ENCODE assay signal across 1 cellular context in the genomic region with DNA sequence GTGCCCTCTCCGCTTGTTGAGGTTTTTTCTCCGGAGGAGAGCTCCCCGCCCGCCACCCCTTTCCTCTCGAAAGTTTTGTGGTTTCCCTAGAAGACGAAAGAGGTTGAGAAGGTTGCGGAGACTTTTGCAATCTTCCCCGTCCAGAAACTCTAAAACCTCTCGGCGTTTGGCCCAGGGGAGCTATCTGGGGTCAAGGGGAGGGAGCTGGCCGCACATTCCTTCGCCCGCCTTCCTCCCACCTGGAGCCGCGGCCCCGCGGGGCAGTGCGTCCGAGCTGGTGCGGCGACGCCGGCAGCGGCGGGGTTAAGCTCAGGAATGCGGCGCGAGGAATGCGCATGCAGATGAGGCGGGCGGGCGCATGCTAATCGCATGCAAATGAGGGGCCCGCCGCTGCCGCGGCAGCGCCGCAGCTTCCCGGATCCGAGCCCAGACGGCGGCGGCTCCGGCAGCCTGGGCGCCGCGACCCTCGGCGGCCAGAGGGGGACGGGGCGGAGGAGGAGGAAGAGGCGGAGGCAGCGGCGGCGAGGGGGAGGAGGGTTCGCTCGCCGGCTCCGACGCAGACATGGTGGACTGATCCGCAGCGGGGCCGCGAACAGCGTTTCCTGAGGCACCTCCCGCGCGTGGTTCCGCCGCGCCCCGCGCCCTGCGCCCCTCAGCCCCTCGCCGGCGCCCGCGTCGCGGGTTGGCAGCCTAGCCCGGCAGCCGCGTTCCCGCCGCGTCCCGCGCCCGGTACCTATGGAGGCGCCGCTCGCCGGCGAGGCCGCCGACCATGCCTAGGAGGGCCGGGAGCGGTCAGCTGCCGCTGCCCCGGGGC.
TF ChIP-seq lines count a peak whose summit lies in the region.

Gene WWC2, plus strand, starts transcription at position 535 of the 814 bp plus-strand sequence. Its CDS starts 235 bp downstream, at position 770.

TF ChIP-seq in K562, 482 proteins besides CTCF, POLR2A, EP300 and RAD21 (continued from another document and continues in another):
- TF ChIP-seq, protein P1, sequence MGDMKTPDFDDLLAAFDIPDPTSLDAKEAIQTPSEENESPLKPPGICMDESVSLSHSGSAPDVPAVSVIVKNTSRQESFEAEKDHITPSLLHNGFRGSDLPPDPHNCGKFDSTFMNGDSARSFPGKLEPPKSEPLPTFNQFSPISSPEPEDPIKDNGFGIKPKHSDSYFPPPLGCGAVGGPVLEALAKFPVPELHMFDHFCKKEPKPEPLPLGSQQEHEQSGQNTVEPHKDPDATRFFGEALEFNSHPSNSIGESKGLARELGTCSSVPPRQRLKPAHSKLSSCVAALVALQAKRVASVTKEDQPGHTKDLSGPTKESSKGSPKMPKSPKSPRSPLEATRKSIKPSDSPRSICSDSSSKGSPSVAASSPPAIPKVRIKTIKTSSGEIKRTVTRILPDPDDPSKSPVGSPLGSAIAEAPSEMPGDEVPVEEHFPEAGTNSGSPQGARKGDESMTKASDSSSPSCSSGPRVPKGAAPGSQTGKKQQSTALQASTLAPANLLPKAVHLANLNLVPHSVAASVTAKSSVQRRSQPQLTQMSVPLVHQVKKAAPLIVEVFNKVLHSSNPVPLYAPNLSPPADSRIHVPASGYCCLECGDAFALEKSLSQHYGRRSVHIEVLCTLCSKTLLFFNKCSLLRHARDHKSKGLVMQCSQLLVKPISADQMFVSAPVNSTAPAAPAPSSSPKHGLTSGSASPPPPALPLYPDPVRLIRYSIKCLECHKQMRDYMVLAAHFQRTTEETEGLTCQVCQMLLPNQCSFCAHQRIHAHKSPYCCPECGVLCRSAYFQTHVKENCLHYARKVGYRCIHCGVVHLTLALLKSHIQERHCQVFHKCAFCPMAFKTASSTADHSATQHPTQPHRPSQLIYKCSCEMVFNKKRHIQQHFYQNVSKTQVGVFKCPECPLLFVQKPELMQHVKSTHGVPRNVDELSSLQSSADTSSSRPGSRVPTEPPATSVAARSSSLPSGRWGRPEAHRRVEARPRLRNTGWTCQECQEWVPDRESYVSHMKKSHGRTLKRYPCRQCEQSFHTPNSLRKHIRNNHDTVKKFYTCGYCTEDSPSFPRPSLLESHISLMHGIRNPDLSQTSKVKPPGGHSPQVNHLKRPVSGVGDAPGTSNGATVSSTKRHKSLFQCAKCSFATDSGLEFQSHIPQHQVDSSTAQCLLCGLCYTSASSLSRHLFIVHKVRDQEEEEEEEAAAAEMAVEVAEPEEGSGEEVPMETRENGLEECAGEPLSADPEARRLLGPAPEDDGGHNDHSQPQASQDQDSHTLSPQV (IDR thresholded peaks at IDR 0.05) = no peak; the same call in 1 of the 2 replicates
- TF ChIP-seq ELF1 (tag; IDR thresholded peaks at IDR 0.05) (peak; percentile 63), RCOR1 (IDR thresholded peaks at IDR 0.05; ENCODE audit: borderline replicate concordance in 1 of 2, low read depth in 2 of 2, low read length in 2 of 2) (0 out of 4 replicates have a peak, but pooled peaks of 1 of the 2 experiments have one; percentile 21), RREB1 (CRISPR knock-in tag; IDR thresholded peaks at IDR 0.05) (0 out of 2 replicates have a peak, but pooled peaks have one; percentile 38), POU5F1 (IDR thresholded peaks at IDR 0.05; ENCODE audit: borderline replicate concordance, low read depth, low read length, partially characterized antibody) (no peak), GABPB1 (CRISPR knock-in tag; IDR thresholded peaks at IDR 0.05) (peak; percentile 50; the same call in 1 of the 2 replicates), FOXM1 (IDR thresholded peaks at IDR 0.05; ENCODE audit: low read depth) (no peak), FOXM1 (CRISPR knock-in tag; IDR thresholded peaks at IDR 0.05; ENCODE audit: low read depth) (no peak), KDM1A (IDR thresholded peaks at IDR 0.05) (peak in 1 of 2 experiments; percentile 47; a peak in 1 of 4 replicates), ZNF263 (CRISPR knock-in tag; IDR thresholded peaks at IDR 0.05; ENCODE audit: borderline replicate concordance) (peak; percentile 43; the same call in 1 of the 2 replicates), MTA3 (IDR thresholded peaks at IDR 0.05; ENCODE audit: borderline replicate concordance) (peak; percentile 33; the same call in 1 of the 2 replicates), GABPB2 (CRISPR knock-in tag; conservative IDR thresholded peaks at IDR 0.05) (no peak), ZNF197 (CRISPR knock-in tag; IDR thresholded peaks at IDR 0.05; ENCODE audit: low read depth) (no peak), GATAD2B (IDR thresholded peaks at IDR 0.05; ENCODE audit: borderline replicate concordance) (peak; percentile 47; the same call in 1 of the 2 replicates), PHF21A (IDR thresholded peaks at IDR 0.05; ENCODE audit: borderline replicate concordance, low read depth) (no peak), ZBTB2 (IDR thresholded peaks at IDR 0.05) (no peak), ZNF586 (CRISPR knock-in tag; conservative IDR thresholded peaks at IDR 0.05) (no peak), HDAC3 (IDR thresholded peaks at IDR 0.05; ENCODE audit: borderline replicate concordance, partially characterized antibody) (peak; percentile 48), XRCC3 (IDR thresholded peaks at IDR 0.05) (no peak), OTX1 (CRISPR knock-in tag; IDR thresholded peaks at IDR 0.05) (no peak), DEAF1 (CRISPR knock-in tag; IDR thresholded peaks at IDR 0.05) (0 out of 2 replicates have a peak, but pooled peaks have one; percentile 17), TEAD2 (tag; IDR thresholded peaks at IDR 0.05) (peak; percentile 96), E2F1 (CRISPR knock-in tag; IDR thresholded peaks at IDR 0.05) (no peak)
- TF ChIP-seq, protein P2, sequence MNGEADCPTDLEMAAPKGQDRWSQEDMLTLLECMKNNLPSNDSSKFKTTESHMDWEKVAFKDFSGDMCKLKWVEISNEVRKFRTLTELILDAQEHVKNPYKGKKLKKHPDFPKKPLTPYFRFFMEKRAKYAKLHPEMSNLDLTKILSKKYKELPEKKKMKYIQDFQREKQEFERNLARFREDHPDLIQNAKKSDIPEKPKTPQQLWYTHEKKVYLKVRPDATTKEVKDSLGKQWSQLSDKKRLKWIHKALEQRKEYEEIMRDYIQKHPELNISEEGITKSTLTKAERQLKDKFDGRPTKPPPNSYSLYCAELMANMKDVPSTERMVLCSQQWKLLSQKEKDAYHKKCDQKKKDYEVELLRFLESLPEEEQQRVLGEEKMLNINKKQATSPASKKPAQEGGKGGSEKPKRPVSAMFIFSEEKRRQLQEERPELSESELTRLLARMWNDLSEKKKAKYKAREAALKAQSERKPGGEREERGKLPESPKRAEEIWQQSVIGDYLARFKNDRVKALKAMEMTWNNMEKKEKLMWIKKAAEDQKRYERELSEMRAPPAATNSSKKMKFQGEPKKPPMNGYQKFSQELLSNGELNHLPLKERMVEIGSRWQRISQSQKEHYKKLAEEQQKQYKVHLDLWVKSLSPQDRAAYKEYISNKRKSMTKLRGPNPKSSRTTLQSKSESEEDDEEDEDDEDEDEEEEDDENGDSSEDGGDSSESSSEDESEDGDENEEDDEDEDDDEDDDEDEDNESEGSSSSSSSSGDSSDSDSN (IDR thresholded peaks at IDR 0.05; ENCODE audit: borderline replicate concordance in 1 of 2, low read depth in 2 of 2, low read length in 2 of 2) = peak; percentile 60 to 91; a peak in 3 of 4 replicates
- TF ChIP-seq, protein P3, sequence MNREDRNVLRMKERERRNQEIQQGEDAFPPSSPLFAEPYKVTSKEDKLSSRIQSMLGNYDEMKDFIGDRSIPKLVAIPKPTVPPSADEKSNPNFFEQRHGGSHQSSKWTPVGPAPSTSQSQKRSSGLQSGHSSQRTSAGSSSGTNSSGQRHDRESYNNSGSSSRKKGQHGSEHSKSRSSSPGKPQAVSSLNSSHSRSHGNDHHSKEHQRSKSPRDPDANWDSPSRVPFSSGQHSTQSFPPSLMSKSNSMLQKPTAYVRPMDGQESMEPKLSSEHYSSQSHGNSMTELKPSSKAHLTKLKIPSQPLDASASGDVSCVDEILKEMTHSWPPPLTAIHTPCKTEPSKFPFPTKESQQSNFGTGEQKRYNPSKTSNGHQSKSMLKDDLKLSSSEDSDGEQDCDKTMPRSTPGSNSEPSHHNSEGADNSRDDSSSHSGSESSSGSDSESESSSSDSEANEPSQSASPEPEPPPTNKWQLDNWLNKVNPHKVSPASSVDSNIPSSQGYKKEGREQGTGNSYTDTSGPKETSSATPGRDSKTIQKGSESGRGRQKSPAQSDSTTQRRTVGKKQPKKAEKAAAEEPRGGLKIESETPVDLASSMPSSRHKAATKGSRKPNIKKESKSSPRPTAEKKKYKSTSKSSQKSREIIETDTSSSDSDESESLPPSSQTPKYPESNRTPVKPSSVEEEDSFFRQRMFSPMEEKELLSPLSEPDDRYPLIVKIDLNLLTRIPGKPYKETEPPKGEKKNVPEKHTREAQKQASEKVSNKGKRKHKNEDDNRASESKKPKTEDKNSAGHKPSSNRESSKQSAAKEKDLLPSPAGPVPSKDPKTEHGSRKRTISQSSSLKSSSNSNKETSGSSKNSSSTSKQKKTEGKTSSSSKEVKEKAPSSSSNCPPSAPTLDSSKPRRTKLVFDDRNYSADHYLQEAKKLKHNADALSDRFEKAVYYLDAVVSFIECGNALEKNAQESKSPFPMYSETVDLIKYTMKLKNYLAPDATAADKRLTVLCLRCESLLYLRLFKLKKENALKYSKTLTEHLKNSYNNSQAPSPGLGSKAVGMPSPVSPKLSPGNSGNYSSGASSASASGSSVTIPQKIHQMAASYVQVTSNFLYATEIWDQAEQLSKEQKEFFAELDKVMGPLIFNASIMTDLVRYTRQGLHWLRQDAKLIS (CRISPR knock-in tag; IDR thresholded peaks at IDR 0.05) = no peak; the same call in 1 of the 2 replicates
- TF ChIP-seq, protein P4, sequence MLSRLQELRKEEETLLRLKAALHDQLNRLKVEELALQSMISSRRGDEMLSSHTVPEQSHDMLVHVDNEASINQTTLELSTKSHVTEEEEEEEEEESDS (CRISPR knock-in tag; IDR thresholded peaks at IDR 0.05) = no peak
- TF ChIP-seq, protein P5, sequence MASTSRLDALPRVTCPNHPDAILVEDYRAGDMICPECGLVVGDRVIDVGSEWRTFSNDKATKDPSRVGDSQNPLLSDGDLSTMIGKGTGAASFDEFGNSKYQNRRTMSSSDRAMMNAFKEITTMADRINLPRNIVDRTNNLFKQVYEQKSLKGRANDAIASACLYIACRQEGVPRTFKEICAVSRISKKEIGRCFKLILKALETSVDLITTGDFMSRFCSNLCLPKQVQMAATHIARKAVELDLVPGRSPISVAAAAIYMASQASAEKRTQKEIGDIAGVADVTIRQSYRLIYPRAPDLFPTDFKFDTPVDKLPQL (IDR thresholded peaks at IDR 0.05; ENCODE audit: extremely low read depth, insufficient read length) = no peak
